In the genomic region with DNA sequence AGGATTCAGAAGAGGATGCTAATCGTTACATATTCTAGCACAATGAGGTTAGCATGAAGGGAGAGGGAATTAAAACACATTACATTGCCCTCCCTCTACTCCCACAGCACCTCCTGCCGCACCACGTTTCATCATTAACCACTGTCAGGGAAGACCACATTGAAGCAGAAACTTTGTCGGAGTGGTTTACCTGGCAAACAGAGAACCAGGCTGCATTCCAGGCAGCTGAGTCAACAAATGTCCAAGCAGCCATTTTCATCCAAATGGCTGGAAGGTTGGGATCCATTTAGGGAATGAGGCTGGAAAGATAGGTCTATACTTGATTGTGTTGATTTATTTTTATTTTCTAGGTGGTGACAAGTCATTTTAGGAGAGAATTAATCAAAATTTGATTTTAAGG, we compare ENCODE assay signal across 17 cellular contexts.
A peak's percentile ranks its signal among the peaks of the same experiment; 100 is the strongest.
DNase-seq lines count a peak whose midpoint lies in the region; ATAC-seq lines count a peak whose summit lies in the region.
"Had no signal": no experiment of that assay in that cellular context is flagged by ENCODE, and none has a peak within 500 bp of the region (broad histone marks: within the 10 kb centered on the region; RNA-seq: fewer than 3 reads in every experiment).

No MANE protein-coding gene starts in this region.

- DNase-seq in Daoy (ENCODE audit: low read depth) (peak; percentile 13), NCI-H1105 treated with DMSO at 0.1 percent for 48 hours (lab: John Stamatoyannopoulos, UW) (peak; percentile 76), NCI-H774 (lab: John Stamatoyannopoulos, UW) (peak; percentile 90), iPS-NIHi7 (ENCODE audit: extremely low spot score) (peak; percentile 25), NAMALWA (ENCODE audit: low spot score) (no peak), GM03348 (ENCODE audit: low spot score) (no peak)
- DNase-seq: activated B cell treated with CpG ODN at 0.5 μM for 24 hours; activated CD4-positive, alpha-beta T cell treated with anti-CD3 and anti-CD28 coated beads, Interleukin-2, amount 50 U/mL, for 48 hours; activated effector memory CD4-positive, alpha-beta T cell treated with Interleukin-2 at 50 U/mL for 16 hours; activated naive CD8-positive, alpha-beta T cell treated with anti-CD3 and anti-CD28 coated beads, Interleukin-2, amount 50 U/mL, for 24 hours; brain microvascular endothelial cell; CD4-positive, alpha-beta T cell; DMS79 treated with DMSO at 0.1 percent for 48 hours; kidney; NCI-H446 treated with DMSO at 0.1 percent for 48 hours; T-helper 9 cell had no signal

- ATAC-seq in HG03342 (IDR thresholded peaks at IDR 0.05; ENCODE audit: unreplicated experiment) = no peak
- ATAC-seq: activated naive CD8-positive, alpha-beta T cell treated with anti-CD3 and anti-CD28 coated beads, Interleukin-2, amount 50 U/mL, for 24 hours had no signal

Comparison
In these comparisons a context has a peak if more than half of its experiments do, and no peak if none do; other contexts are left out.
1. DNase-seq: peak in Daoy (single experiment), NCI-H1105 treated with DMSO at 0.1 percent for 48 hours (single experiment), NCI-H774 (single experiment) and iPS-NIHi7 (single experiment); none in NAMALWA (single experiment) and GM03348 (single experiment).